In genomic region chr17:40278414-40278813, GRCh38 we compare ENCODE assay signal across 15 cellular contexts. TPM values are rescaled to one million over a fixed set of nuclear protein-coding genes. Genes with fewer than 3 reads are reported as not detected.
DNase-seq lines count a peak whose midpoint lies in the region; ATAC-seq and TF ChIP-seq lines count a peak whose summit lies in the region.
"Had no signal": no experiment of that assay in that cellular context is flagged by ENCODE, and none has a peak within 500 bp of the region (broad histone marks: within the 10 kb centered on the region; RNA-seq: fewer than 3 reads in every experiment).

No MANE protein-coding gene starts in this region.

- DNase-seq in MCF 10A (ENCODE audit: unreplicated experiment) (no peak), breast epithelium (ENCODE audit: low spot score in 2 of 2) (no peak), psoas muscle (no peak)
- no peak for DNase-seq in activated T-helper 1 cell treated with anti-CD3 and anti-CD28 coated beads, Interleukin-12 subunit alpha, Interleukin-12 subunit beta, Interleukin-2, Interleukin-4 antibody, amounts not matched to agents 30 ng/mL and 10 ng/mL and 1 ng/mL, durations not matched to agents 14 hours and 24 hours and 36 hours (ENCODE audit: low spot score)
- no peak for DNase-seq in stimulated activated naive B cell treated with anti-CD40 and anti-IgM and Interleukin-4, amounts not matched to agents 10 μg/mL and 1 μg/mL and 100 μg/mL, for 72 hours
- no peak for DNase-seq in stimulated activated CD8-positive, alpha-beta memory T cell treated with anti-CD3 and anti-CD28 coated beads, Interleukin-4, amount 100 ng/mL, for 48 hours
- DNase-seq: CD8-positive, alpha-beta T cell; DMS79 treated with DMSO at 0.1 percent for 48 hours; H9; NCI-H187; NCI-H446; NCI-H748 treated with DMSO at 0.1 percent for 48 hours; PC-9 had no signal

- TF ChIP-seq POLR2A in breast epithelium (IDR thresholded peaks at IDR 0.05): no peak

- POLR2A ChIA-PET in MCF 10A (lab: Yijun Ruan, JAX): no interaction called here

- H3K9me3 Mint-ChIP-seq in MCF 10A (ENCODE audit: unreplicated experiment) (no peaks in the 10 kb centered on the region), brain (peaks cover 0 to 3% (median 0%) of the 10 kb centered on the region in 5 experiments)
- H3K9me3 Mint-ChIP-seq in activated T-helper 1 cell treated with anti-CD3 and anti-CD28 coated beads, Interleukin-12 subunit alpha, Interleukin-12 subunit beta, Interleukin-2, Interleukin-4 antibody, amounts not matched to agents 30 ng/mL and 10 ng/mL and 1 ng/mL, durations not matched to agents 14 hours and 24 hours and 36 hours: no peaks in the 10 kb centered on the region
- H3K9me3 Mint-ChIP-seq in stimulated activated naive B cell treated with anti-CD40 and anti-IgM and Interleukin-4, amounts not matched to agents 10 μg/mL and 1 μg/mL and 100 μg/mL, for 72 hours: no peaks in the 10 kb centered on the region
- H3K9me3 Mint-ChIP-seq: CD8-positive, alpha-beta T cell; H9 had no signal

- H3K27me3 ChIP-seq in breast epithelium: no peaks in the 10 kb centered on the region
- no peaks in the 10 kb centered on the region for H3K27me3 ChIP-seq in psoas muscle (ENCODE audit: insufficient read depth in 3 of 3, low read length in 2 of 3)
- H3K27me3 ChIP-seq: SJSA1 had no signal

- WGBS in psoas muscle, 3 donors: 79 to 97% (median 90%) methylated on average over 1 of the region's 1 CpG

- H3K27ac ChIP-seq in breast epithelium (no peak overlapping the region), psoas muscle (no peak overlapping the region)
- H3K27ac ChIP-seq: PC-9, SJSA1 had no signal

- H3K4me3 Mint-ChIP-seq in MCF 10A (ENCODE audit: unreplicated experiment) (no peak overlapping the region), brain (no peak overlapping the region)
- H3K4me3 Mint-ChIP-seq in activated T-helper 1 cell treated with anti-CD3 and anti-CD28 coated beads, Interleukin-12 subunit alpha, Interleukin-12 subunit beta, Interleukin-2, Interleukin-4 antibody, amounts not matched to agents 30 ng/mL and 10 ng/mL and 1 ng/mL, durations not matched to agents 14 hours and 24 hours and 36 hours: no peak overlapping the region
- no peak overlapping the region for H3K4me3 Mint-ChIP-seq in stimulated activated naive B cell treated with anti-CD40 and anti-IgM and Interleukin-4, amounts not matched to agents 10 μg/mL and 1 μg/mL and 100 μg/mL, for 72 hours
- H3K4me3 Mint-ChIP-seq: CD8-positive, alpha-beta T cell; H9 had no signal

- H3K36me3 ChIP-seq in breast epithelium (no peaks in the 10 kb centered on the region), psoas muscle (ENCODE audit: insufficient read depth in 1 of 2, low read depth in 1 of 2) (peaks cover 21 to 91% of the 10 kb centered on the region in 2 donors)

- CTCF ChIA-PET in MCF 10A (lab: Yijun Ruan, JAX): no interaction called here

- H3K4me1 ChIP-seq in breast epithelium (no peaks in the 10 kb centered on the region), psoas muscle (no peaks in the 10 kb centered on the region)

- H3K36me3 Mint-ChIP-seq in MCF 10A (ENCODE audit: insufficient read depth, unreplicated experiment) (peaks cover 92% of the 10 kb centered on the region), brain (peaks cover 80% of the 10 kb centered on the region)
- peaks cover 57% of the 10 kb centered on the region for H3K36me3 Mint-ChIP-seq in activated T-helper 1 cell treated with anti-CD3 and anti-CD28 coated beads, Interleukin-12 subunit alpha, Interleukin-12 subunit beta, Interleukin-2, Interleukin-4 antibody, amounts not matched to agents 30 ng/mL and 10 ng/mL and 1 ng/mL, durations not matched to agents 14 hours and 24 hours and 36 hours (ENCODE audit: low read depth)
- peaks cover 41 to 59% of the 10 kb centered on the region in 2 donors for H3K36me3 Mint-ChIP-seq in stimulated activated naive B cell treated with anti-CD40 and anti-IgM and Interleukin-4, amounts not matched to agents 10 μg/mL and 1 μg/mL and 100 μg/mL, for 72 hours

- no peaks in the 10 kb centered on the region for H3K9me3 ChIP-seq in breast epithelium
- H3K9me3 ChIP-seq in psoas muscle: no peaks in the 10 kb centered on the region
- H3K9me3 ChIP-seq: SJSA1 had no signal

- H3K4me1 Mint-ChIP-seq in MCF 10A (ENCODE audit: insufficient read depth, unreplicated experiment) (peaks cover 1% of the 10 kb centered on the region), brain (no peaks in the 10 kb centered on the region)
- peaks cover 26% of the 10 kb centered on the region for H3K4me1 Mint-ChIP-seq in activated T-helper 1 cell treated with anti-CD3 and anti-CD28 coated beads, Interleukin-12 subunit alpha, Interleukin-12 subunit beta, Interleukin-2, Interleukin-4 antibody, amounts not matched to agents 30 ng/mL and 10 ng/mL and 1 ng/mL, durations not matched to agents 14 hours and 24 hours and 36 hours (ENCODE audit: low read depth)
- peaks cover 5 to 22% of the 10 kb centered on the region in 2 donors for H3K4me1 Mint-ChIP-seq in stimulated activated naive B cell treated with anti-CD40 and anti-IgM and Interleukin-4, amounts not matched to agents 10 μg/mL and 1 μg/mL and 100 μg/mL, for 72 hours

- TF ChIP-seq CTCF in MCF 10A (IDR thresholded peaks at IDR 0.05; ENCODE audit: unreplicated experiment) (no peak), breast epithelium (IDR thresholded peaks at IDR 0.05) (no peak), brain (conservative IDR thresholded peaks at IDR 0.05) (no peak), psoas muscle (IDR thresholded peaks at IDR 0.05) (no peak)

- H3K4me3 ChIP-seq in breast epithelium (no peak overlapping the region), psoas muscle (no peak overlapping the region)
- H3K4me3 ChIP-seq: PC-9, SJSA1 had no signal

- H3K27me3 Mint-ChIP-seq in MCF 10A (ENCODE audit: insufficient read depth, unreplicated experiment): no peaks in the 10 kb centered on the region
- no peaks in the 10 kb centered on the region for H3K27me3 Mint-ChIP-seq in activated T-helper 1 cell treated with anti-CD3 and anti-CD28 coated beads, Interleukin-12 subunit alpha, Interleukin-12 subunit beta, Interleukin-2, Interleukin-4 antibody, amounts not matched to agents 30 ng/mL and 10 ng/mL and 1 ng/mL, durations not matched to agents 14 hours and 24 hours and 36 hours (ENCODE audit: insufficient read depth)
- no peaks in the 10 kb centered on the region for H3K27me3 Mint-ChIP-seq in brain
- no peaks in the 10 kb centered on the region for H3K27me3 Mint-ChIP-seq in stimulated activated naive B cell treated with anti-CD40 and anti-IgM and Interleukin-4, amounts not matched to agents 10 μg/mL and 1 μg/mL and 100 μg/mL, for 72 hours

- H3K27ac Mint-ChIP-seq in MCF 10A (ENCODE audit: low read depth, unreplicated experiment) (peak overlapping the region; percentile 11), brain (peak overlapping the region in 3 of 5 experiments; percentile 21 to 60 (median 31))
- H3K27ac Mint-ChIP-seq in activated T-helper 1 cell treated with anti-CD3 and anti-CD28 coated beads, Interleukin-12 subunit alpha, Interleukin-12 subunit beta, Interleukin-2, Interleukin-4 antibody, amounts not matched to agents 30 ng/mL and 10 ng/mL and 1 ng/mL, durations not matched to agents 14 hours and 24 hours and 36 hours: peak overlapping the region; percentile 0
- peak overlapping the region; percentile 52 for H3K27ac Mint-ChIP-seq in stimulated activated naive B cell treated with anti-CD40 and anti-IgM and Interleukin-4, amounts not matched to agents 10 μg/mL and 1 μg/mL and 100 μg/mL, for 72 hours
- H3K27ac Mint-ChIP-seq: CD8-positive, alpha-beta T cell; H9 had no signal

- ATAC-seq in stimulated activated naive B cell treated with anti-CD40 and anti-IgM and Interleukin-4, amounts not matched to agents 10 μg/mL and 1 μg/mL and 100 μg/mL, for 72 hours (replicated peaks): no peak
- ATAC-seq in psoas muscle: no peak
- ATAC-seq: CD8-positive, alpha-beta T cell had no signal

- intact Hi-C loops in MCF 10A (cut with micrococcal nuclease) (no loop called here), breast epithelium (cut with DNase I; ENCODE audit: low total_unique reads) (no loop called here), psoas muscle (cut with DNase I) (no loop called here)
- intact Hi-C loops in activated T-helper 1 cell treated with anti-CD3 and anti-CD28 coated beads, Interleukin-12 subunit alpha, Interleukin-12 subunit beta, Interleukin-2, Interleukin-4 antibody, amounts not matched to agents 30 ng/mL and 10 ng/mL and 1 ng/mL, durations not matched to agents 14 hours and 24 hours and 36 hours (cut with micrococcal nuclease): no loop called here

- BruUV-seq in MCF 10A (replicated peaks; lab: Mats Ljungman, UMichigan): no TSS peak

RNA-seq across cellular contexts. Expression of gene CDC6, which starts 9.3 kb away (rescaled TPM):
- 70.0 and 96.8 TPM in 2 replicates for total RNA-seq in MCF 10A (2022)
- total RNA-seq in breast epithelium: under 1 TPM; 0.29 to 0.98 (median 0.80) TPM
- 130 and 135 TPM in 2 replicates for total RNA-seq in activated T-helper 1 cell treated with anti-CD3 and anti-CD28 coated beads, Interleukin-12 subunit alpha, Interleukin-12 subunit beta, Interleukin-2, Interleukin-4 antibody, amounts not matched to agents 30 ng/mL and 10 ng/mL and 1 ng/mL, durations not matched to agents 14 hours and 24 hours and 36 hours
- polyA plus RNA-seq in brain (ENCODE audit: insufficient read depth, low read depth, low replicate concordance): 23.2 TPM
- total RNA-seq in psoas muscle: under 1 TPM; 0.27 to 0.90 (median 0.42) TPM
- polyA plus RNA-seq in psoas muscle: 1 to 10 TPM in 2 of 3 donors, under 1 TPM in 1; 0.86 to 2.5 (median 1.4) TPM

RNA-seq across cellular contexts. Expression of gene RARA, which starts 30.6 kb away (rescaled TPM):
- total RNA-seq in MCF 10A (2022) (12.2 and 12.6 TPM in 2 replicates), breast epithelium (10 to 100 TPM; 14.2 to 31.2 (median 25.2) TPM), psoas muscle (10 to 100 TPM; 15.0 to 51.1 (median 44.6) TPM)
- 19.3 and 19.9 TPM in 2 replicates for total RNA-seq in activated T-helper 1 cell treated with anti-CD3 and anti-CD28 coated beads, Interleukin-12 subunit alpha, Interleukin-12 subunit beta, Interleukin-2, Interleukin-4 antibody, amounts not matched to agents 30 ng/mL and 10 ng/mL and 1 ng/mL, durations not matched to agents 14 hours and 24 hours and 36 hours
- polyA plus RNA-seq in brain (ENCODE audit: insufficient read depth, low read depth, low replicate concordance) (26.2 TPM), psoas muscle (10 to 100 TPM; 15.0 to 76.9 (median 18.6) TPM)

RNA-seq across cellular contexts. Expression of gene WIPF2, which starts 59.3 kb away (rescaled TPM):
- total RNA-seq in MCF 10A (2022) (31.9 and 32.8 TPM in 2 replicates), breast epithelium (10 to 100 TPM in 2 of 3 donors, 1 to 10 TPM in 1; 8.2 to 12.9 (median 10.8) TPM), psoas muscle (1 to 10 TPM; 6.8 to 9.6 (median 8.4) TPM)
- 25.8 and 27.6 TPM in 2 replicates for total RNA-seq in activated T-helper 1 cell treated with anti-CD3 and anti-CD28 coated beads, Interleukin-12 subunit alpha, Interleukin-12 subunit beta, Interleukin-2, Interleukin-4 antibody, amounts not matched to agents 30 ng/mL and 10 ng/mL and 1 ng/mL, durations not matched to agents 14 hours and 24 hours and 36 hours
- polyA plus RNA-seq in brain (ENCODE audit: insufficient read depth, low read depth, low replicate concordance) (26.4 TPM), psoas muscle (10 to 100 TPM in 1 of 3 donors, 1 to 10 TPM in 2; 4.0 to 10.5 (median 4.8) TPM)

Comparison
In these comparisons a context has a peak if more than half of its experiments do, and no peak if none do; other contexts are left out.
1. RNA of gene CDC6, which starts 9.3 kb away (total RNA-seq): 130 to 135 TPM in activated T-helper 1 cell treated with anti-CD3 and anti-CD28 coated beads, Interleukin-12 subunit alpha, Interleukin-12 subunit beta, Interleukin-2, Interleukin-4 antibody, amounts not matched to agents 30 ng/mL and 10 ng/mL and 1 ng/mL, durations not matched to agents 14 hours and 24 hours and 36 hours and 70.0 to 96.8 TPM in MCF 10A; 0.29 to 0.98 TPM in breast epithelium and 0.27 to 0.90 TPM in psoas muscle; every median in the first group is over 10 times any median in the second.
2. H3K27ac Mint-ChIP-seq: peak in every context shown above with its lines; median percentile 52 in stimulated activated naive B cell treated with anti-CD40 and anti-IgM and Interleukin-4, amounts not matched to agents 10 μg/mL and 1 μg/mL and 100 μg/mL, for 72 hours; 31 in brain; 11 in MCF 10A; 0 in activated T-helper 1 cell treated with anti-CD3 and anti-CD28 coated beads, Interleukin-12 subunit alpha, Interleukin-12 subunit beta, Interleukin-2, Interleukin-4 antibody, amounts not matched to agents 30 ng/mL and 10 ng/mL and 1 ng/mL, durations not matched to agents 14 hours and 24 hours and 36 hours.